Comparison of ENCODE assay signal across 1 cellular context in the genomic region with DNA sequence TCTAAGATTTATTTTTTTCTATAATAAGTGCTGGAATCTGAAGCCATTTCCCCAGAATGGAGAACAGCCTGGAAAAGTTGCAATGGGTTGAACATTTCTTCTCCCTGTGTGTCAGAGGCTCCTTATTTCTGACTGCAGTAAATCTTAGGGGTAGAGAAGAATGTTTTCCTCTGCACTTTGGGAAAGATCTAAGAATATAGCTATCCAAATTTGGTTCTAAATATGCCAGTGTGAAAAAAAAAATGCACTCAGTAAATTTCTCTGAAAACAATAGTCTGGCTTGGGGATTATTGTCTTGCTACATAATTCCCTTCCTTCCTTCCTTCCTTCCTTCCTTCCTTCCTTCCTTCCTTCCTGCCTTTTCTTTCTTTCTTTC.
TF ChIP-seq lines count a peak whose summit lies in the region.

No MANE protein-coding gene starts in this region.

TF ChIP-seq in K562, 482 proteins besides CTCF, POLR2A, EP300 and RAD21 (continued from another document):
- TF ChIP-seq ZNF512 (tag; IDR thresholded peaks at IDR 0.05): peak; percentile 53; the same call in 1 of the 2 replicates
